In genomic region chrY:20990869-20991548, GRCh38 we compare ENCODE assay signal across 14 cellular contexts.
DNase-seq lines count a peak whose midpoint lies in the region; ATAC-seq, FAIRE-seq and TF ChIP-seq lines count a peak whose summit lies in the region.
"Had no signal": no experiment of that assay in that cellular context is flagged by ENCODE, and none has a peak within 500 bp of the region (broad histone marks: within the 10 kb centered on the region; RNA-seq: fewer than 3 reads in every experiment).

No MANE protein-coding gene starts in this region.

- peak; percentile 88 for FAIRE-seq in GM12891 (lab: Jason Lieb, UNC)
- FAIRE-seq: keratinocyte had no signal

- no peak for TF ChIP-seq POLR2A in GM12891 (IDR thresholded peaks at IDR 0.05; ENCODE audit: low read depth, low read length)

- peak; percentile 94 for ATAC-seq in HG02588 (IDR thresholded peaks at IDR 0.05; ENCODE audit: unreplicated experiment)
- no peak for ATAC-seq in HG03108 (IDR thresholded peaks at IDR 0.05; ENCODE audit: unreplicated experiment)

- DNase-seq in GM12891 (ENCODE audit: insufficient read length, low spot score) (no peak), RPMI8226 (peak; percentile 17), medulla oblongata (ENCODE audit: extremely low spot score) (peak; percentile 2), activated gamma-delta T cell (lab: John Stamatoyannopoulos, UW) (no peak), cortex of kidney (lab: John Stamatoyannopoulos, UW) (no peak), GDM1 (lab: John Stamatoyannopoulos, UW) (no peak)
- DNase-seq: activated CD4-positive, alpha-beta T cell treated with anti-CD3 and anti-CD28 coated beads, Interleukin-2, amount 50 U/mL, for 4 hours; NCI-H2227 treated with DMSO at 0.1 percent for 48 hours; occipital lobe; stimulated activated CD4-positive, alpha-beta T cell treated with anti-CD3 and anti-CD28 coated beads, Interleukin-4, amount 100 ng/mL, for 24 hours; testis had no signal

TF ChIP-seq in GM12891, 5 proteins besides CTCF, POLR2A, EP300 and RAD21:
- no peak for TF ChIP-seq SPI1 (IDR thresholded peaks at IDR 0.05; ENCODE audit: low read depth, low read length)

Comparison
In these comparisons a context has a peak if more than half of its experiments do, and no peak if none do; other contexts are left out.
1. DNase-seq: peak in RPMI8226 (single experiment) and medulla oblongata (single experiment); none in GM12891 (single experiment), activated gamma-delta T cell (single experiment), cortex of kidney (single experiment) and GDM1 (single experiment).